1 cellular context compared by ENCODE assay signal in genomic region chr2:3202926-3203325, GRCh38.
A peak's percentile ranks its signal among the peaks of the same experiment; 100 is the strongest.
TF ChIP-seq lines count a peak whose summit lies in the region.

No MANE protein-coding gene starts in this region.

TF ChIP-seq in K562, 482 proteins besides CTCF, POLR2A, EP300 and RAD21 (continued from another document):
- TF ChIP-seq AFF1 (IDR thresholded peaks at IDR 0.05; ENCODE audit: low read depth in 1 of 2, partially characterized antibody in 2 of 2): no peak
- TF ChIP-seq GTF2A2 (tag; IDR thresholded peaks at IDR 0.05): no peak
- TF ChIP-seq ZNF436 (CRISPR knock-in tag; IDR thresholded peaks at IDR 0.05): no peak
- TF ChIP-seq TFE3 (CRISPR knock-in tag; IDR thresholded peaks at IDR 0.05): peak; percentile 25; the same call in 1 of the 2 replicates
- no peak for TF ChIP-seq ZNF282 (CRISPR knock-in tag; IDR thresholded peaks at IDR 0.05)
- no peak for TF ChIP-seq ETV1 (tag; conservative IDR thresholded peaks at IDR 0.05; ENCODE audit: low read depth)
- TF ChIP-seq HMBOX1 (IDR thresholded peaks at IDR 0.05): no peak
- no peak for TF ChIP-seq MIER1 (IDR thresholded peaks at IDR 0.05; ENCODE audit: low read depth)
- peak; percentile 75 for TF ChIP-seq RBM25 (IDR thresholded peaks at IDR 0.05; ENCODE audit: low read depth, low read length, severe bottlenecking)
- TF ChIP-seq ZC3H8 (IDR thresholded peaks at IDR 0.05): no peak
- TF ChIP-seq THAP12 (CRISPR knock-in tag; IDR thresholded peaks at IDR 0.05): no peak
- no peak for TF ChIP-seq CCNT2 (IDR thresholded peaks at IDR 0.05; ENCODE audit: borderline replicate concordance, extremely low read depth, insufficient read length, low read depth, low read length)
